ENCODE assay signal across 1 cellular context in genomic region chr14:33917664-33918063, GRCh38.
TF ChIP-seq lines count a peak whose summit lies in the region.

No MANE protein-coding gene starts in this region.

TF ChIP-seq in K562, 482 proteins besides CTCF, POLR2A, EP300 and RAD21:
- TF ChIP-seq ZNF592 (IDR thresholded peaks at IDR 0.05) (0 out of 2 replicates have a peak, but pooled peaks have one; percentile 17), THRAP3 (IDR thresholded peaks at IDR 0.05; ENCODE audit: borderline replicate concordance) (no peak), PBX2 (CRISPR knock-in tag; IDR thresholded peaks at IDR 0.05; ENCODE audit: low read depth) (no peak), PBX2 (tag; conservative IDR thresholded peaks at IDR 0.05; ENCODE audit: low read depth) (no peak), ATF2 (CRISPR knock-in tag; IDR thresholded peaks at IDR 0.05) (no peak), MTA1 (IDR thresholded peaks at IDR 0.05; ENCODE audit: borderline replicate concordance) (0 out of 2 replicates have a peak, but pooled peaks have one; percentile 6), HNRNPH1 (optimal IDR thresholded peaks at IDR 0.05; ENCODE audit: low read depth, low read length) (no peak), MGA (IDR thresholded peaks at IDR 0.05) (0 out of 2 replicates have a peak, but pooled peaks have one; percentile 20), ZNF449 (CRISPR knock-in tag; IDR thresholded peaks at IDR 0.05) (no peak)
